Comparison of ENCODE assay signal across 20 cellular contexts in the genomic region with DNA sequence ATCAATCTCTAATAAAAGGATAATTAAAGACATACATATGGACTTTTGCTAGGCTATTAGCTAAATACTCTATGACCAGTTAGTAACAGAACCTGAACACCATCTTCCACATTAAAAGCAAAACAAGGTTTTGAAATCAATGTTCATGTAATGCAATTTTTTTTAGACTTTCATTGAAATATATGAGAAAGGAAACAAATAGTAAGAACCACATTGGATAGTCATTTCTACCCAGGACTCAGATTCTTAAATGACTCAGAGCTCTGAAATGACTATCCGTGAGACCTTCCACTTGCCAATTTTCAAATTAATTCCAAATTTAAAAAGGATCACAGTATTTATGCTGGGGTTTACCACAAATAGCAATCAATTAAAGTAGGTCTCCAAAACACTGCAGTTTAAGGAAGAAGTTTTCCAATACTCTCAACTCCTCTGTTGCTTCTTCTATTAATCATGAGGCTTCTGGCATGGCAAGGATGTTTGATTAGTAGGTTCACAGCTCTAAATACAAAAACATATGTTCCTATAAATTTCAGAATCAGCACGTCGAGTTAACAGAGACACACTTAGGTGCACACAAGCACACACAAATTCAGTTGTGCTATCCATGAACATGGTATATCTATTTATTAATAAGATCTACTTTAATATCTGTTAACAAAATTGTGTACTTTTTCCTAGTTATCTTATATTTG.
DNase-seq lines count a peak whose midpoint lies in the region; ATAC-seq and TF ChIP-seq lines count a peak whose summit lies in the region.
"Had no signal": no experiment of that assay in that cellular context is flagged by ENCODE, and none has a peak within 500 bp of the region (broad histone marks: within the 10 kb centered on the region; RNA-seq: fewer than 3 reads in every experiment).

No MANE protein-coding gene starts in this region.

- DNase-seq in AG10803 (ENCODE audit: low read depth) (peak; percentile 93), NOMO-1 treated with DMSO at 0.1 percent for 48 hours (lab: John Stamatoyannopoulos, UW; ENCODE audit: unreplicated experiment) (no peak), A172 (ENCODE audit: low spot score) (no peak), HuH-7.5 (ENCODE audit: low spot score) (no peak)
- DNase-seq: activated CD4-positive, alpha-beta T cell treated with anti-CD3 and anti-CD28 coated beads, Interleukin-2, amount 50 U/mL, for 48 hours; H7; mesenchymal stem cell; MG63; NCI-H2081; NCI-H82; stimulated activated CD4-positive, alpha-beta T cell treated with anti-CD3 and anti-CD28 coated beads, Interleukin-4, amount 100 ng/mL, for 4 hours; stimulated activated naive CD4-positive, alpha-beta T cell; T-helper 9 cell had no signal

- no peak overlapping the region for H3K4me3 ChIP-seq in AG10803 (ENCODE audit: low read length)
- H3K4me3 ChIP-seq: BLaER1 treated with 17β-estradiol and CSF1 and Interleukin-3, amounts not matched to agents 10 nM and 100 nM; cardiac muscle cell; MG63 had no signal

- TF ChIP-seq CTCF in AG10803 (conservative IDR thresholded peaks at IDR 0.05; ENCODE audit: low read length): no peak

- ATAC-seq in GM18499 (IDR thresholded peaks at IDR 0.05; ENCODE audit: insufficient read depth, unreplicated experiment) (peak; percentile 92), GM21723 (IDR thresholded peaks at IDR 0.05; ENCODE audit: unreplicated experiment) (peak; percentile 95), HG03565 (IDR thresholded peaks at IDR 0.05; ENCODE audit: unreplicated experiment) (peak; percentile 85), HG03521 (IDR thresholded peaks at IDR 0.05; ENCODE audit: unreplicated experiment) (no peak)
- ATAC-seq: sciatic nerve had no signal
